16 cellular contexts compared by ENCODE assay signal in the genomic region with DNA sequence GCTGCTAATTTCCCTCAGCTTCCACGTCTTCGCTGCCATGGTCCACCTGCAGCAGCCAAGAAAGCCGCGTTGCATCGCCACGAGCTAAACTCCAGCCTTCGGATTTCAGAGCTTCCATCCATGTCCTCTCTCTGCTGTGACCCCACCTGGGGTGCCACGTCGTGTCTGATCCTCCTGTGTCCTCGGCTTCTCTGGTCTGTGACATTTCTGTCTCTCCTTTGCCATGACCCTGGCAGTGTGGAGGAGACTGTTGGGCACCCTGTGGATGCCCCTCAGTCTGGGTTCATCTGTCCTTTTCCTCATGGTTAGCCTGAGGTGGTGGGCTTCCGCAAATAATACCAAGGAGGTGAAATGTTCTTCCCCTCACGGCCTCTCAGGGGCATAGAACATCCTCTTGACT.
DNase-seq lines count a peak whose midpoint lies in the region; ATAC-seq, FAIRE-seq and TF ChIP-seq lines count a peak whose summit lies in the region.
"Had no signal": no experiment of that assay in that cellular context is flagged by ENCODE, and none has a peak within 500 bp of the region (broad histone marks: within the 10 kb centered on the region; RNA-seq: fewer than 3 reads in every experiment).

No MANE protein-coding gene starts in this region.

- TF ChIP-seq EP300 in HepG2 (IDR thresholded peaks at IDR 0.05; ENCODE audit: low read depth in 2 of 2, low read length in 2 of 2) (no peak), HepG2 (CRISPR knock-in tag; IDR thresholded peaks at IDR 0.05; ENCODE audit: borderline replicate concordance) (no peak), stomach (IDR thresholded peaks at IDR 0.05) (no peak)

- H3K9ac ChIP-seq in HepG2 (ENCODE audit: insufficient read depth, low read depth, low read length) (no peak overlapping the region), kidney (ENCODE audit: low read length in 2 of 2) (no peak overlapping the region)
- H3K9ac ChIP-seq: BLaER1 treated with 17β-estradiol and CSF1 and Interleukin-3, amounts not matched to agents 10 nM and 100 nM; GM23248 had no signal

- H3K36me3 Mint-ChIP-seq in activated naive CD4-positive, alpha-beta T cell treated with anti-CD3 and anti-CD28 coated beads, Interleukin-2, amount 50 U/mL, for 72 hours: peaks cover 16 to 21% of the 10 kb centered on the region in 2 donors

- H3K27ac ChIP-seq in HepG2 (ENCODE audit: extremely low read length, insufficient read depth, low read length): no peak overlapping the region
- H3K27ac ChIP-seq in spleen: no peak overlapping the region
- H3K27ac ChIP-seq in stomach: no peak overlapping the region
- H3K27ac ChIP-seq in kidney (ENCODE audit: low read depth in 2 of 2, low read length in 2 of 2): no peak overlapping the region
- H3K27ac ChIP-seq: BLaER1 treated with 17β-estradiol and CSF1 and Interleukin-3, amounts not matched to agents 10 nM and 100 nM; GM23248; HL-60 had no signal

- no peak for TF ChIP-seq CTCF in HepG2 (CRISPR knock-in tag; IDR thresholded peaks at IDR 0.05)
- no peak for TF ChIP-seq CTCF in spleen (IDR thresholded peaks at IDR 0.05 in 8 of 11, conservative IDR thresholded peaks at IDR 0.05 in 3 of 11)
- TF ChIP-seq CTCF in stomach (IDR thresholded peaks at IDR 0.05): no peak
- no peak for TF ChIP-seq CTCF in kidney (IDR thresholded peaks at IDR 0.05; ENCODE audit: borderline replicate concordance, extremely low read depth, insufficient read depth)

- no peak for TF ChIP-seq RAD21 in HepG2 (CRISPR knock-in tag; IDR thresholded peaks at IDR 0.05)

- H3K4me1 ChIP-seq in HepG2 (ENCODE audit: insufficient read depth, low read length) (peaks cover 13% of the 10 kb centered on the region), spleen (peaks cover 0 to 12% (median 5%) of the 10 kb centered on the region in 6 donors), stomach (no peaks in the 10 kb centered on the region), kidney (ENCODE audit: control insufficient read depth in 1 of 2, insufficient read depth in 1 of 2, low read depth in 1 of 2, low read length in 2 of 2) (no peaks in the 10 kb centered on the region)

- no peak for TF ChIP-seq POLR2A in HepG2 (IDR thresholded peaks at IDR 0.05; ENCODE audit: insufficient read depth in 1 of 2, low read depth in 2 of 2, low read length in 2 of 2)
- no peak for TF ChIP-seq POLR2A in spleen (IDR thresholded peaks at IDR 0.05)
- TF ChIP-seq POLR2A in stomach (IDR thresholded peaks at IDR 0.05): no peak

- CTCF ChIA-PET in HepG2 (lab: Yijun Ruan, JAX; ENCODE audit: low intra/inter-chr PET ratio, low total read pairs): no interaction called here

- no peak overlapping the region for H3K4me2 ChIP-seq in HepG2 (ENCODE audit: low read depth, low read length)

- WGBS in HepG2 (ENCODE audit: low lambda C conversion rate): 63% methylated on average over 12 of the region's 12 CpGs
- 81 to 92% (median 87%) methylated on average over 12 of the region's 12 CpGs for WGBS in spleen, 5 donors
- 82 to 91% (median 87%) methylated on average over 12 of the region's 12 CpGs for WGBS in stomach, 5 donors

- intact Hi-C loops in HepG2 (cut with micrococcal nuclease; ENCODE audit: unreplicated experiment): no loop called here
- intact Hi-C loops in spleen (cut with DNase I; ENCODE audit: low total_unique reads): no loop called here
- intact Hi-C loops in stomach (cut with DNase I; ENCODE audit: low total_unique reads): no loop called here
- intact Hi-C loops in kidney (cut with DNase I): no loop called here

- no TSS peak for BruUV-seq in HepG2 (replicated peaks; lab: Mats Ljungman, UMichigan)

- peak overlapping the region in 1 of 2 donors; percentile 33 for H3K27ac Mint-ChIP-seq in activated naive CD4-positive, alpha-beta T cell treated with anti-CD3 and anti-CD28 coated beads, Interleukin-2, amount 50 U/mL, for 72 hours

- no peaks in the 10 kb centered on the region for H4K20me1 ChIP-seq in HepG2 (ENCODE audit: insufficient read depth, low read length)

- no peak overlapping the region for H2AFZ ChIP-seq in HepG2 (ENCODE audit: low read length)
- H2AFZ ChIP-seq: GM23248 had no signal

- ATAC-seq in activated naive CD4-positive, alpha-beta T cell treated with anti-CD3 and anti-CD28 coated beads, Interleukin-2, amount 50 U/mL, for 72 hours: no peak
- no peak for ATAC-seq in HepG2
- ATAC-seq: HCT116 had no signal

- H3K27me3 ChIP-seq in HepG2 (ENCODE audit: control insufficient read depth in 1 of 2, insufficient read depth in 2 of 2, low read length in 2 of 2) (peaks cover 1 to 21% of the 10 kb centered on the region in 2 experiments; a peak in 4 of 5 replicates), spleen (replicated peaks in 1 of 7) (no peaks in the 10 kb centered on the region), stomach (no peaks in the 10 kb centered on the region)
- H3K27me3 ChIP-seq: BLaER1 treated with 17β-estradiol and CSF1 and Interleukin-3, amounts not matched to agents 10 nM and 100 nM had no signal

- H3K9me3 ChIP-seq in HepG2 (ENCODE audit: low read length) (no peaks in the 10 kb centered on the region), spleen (peaks cover 0 to 4% (median 0%) of the 10 kb centered on the region in 8 donors), stomach (peaks cover 0 to 4% (median 0%) of the 10 kb centered on the region in 4 donors), kidney (ENCODE audit: control insufficient read depth in 1 of 2, low read length in 2 of 2) (peaks cover 0 to 2% of the 10 kb centered on the region in 2 donors)

- FAIRE-seq in HepG2 (lab: Jason Lieb, UNC) (no peak), kidney (lab: Jason Lieb, UNC) (no peak)
- FAIRE-seq: H54 had no signal

- POLR2A ChIA-PET in HepG2 (lab: Yijun Ruan, JAX): no interaction called here

- peak; percentile 1 for DNase-seq in activated naive CD4-positive, alpha-beta T cell treated with anti-CD3 and anti-CD28 coated beads, Interleukin-2, amount 50 U/mL, for 16 hours
- DNase-seq in activated naive CD4-positive, alpha-beta T cell treated with anti-CD3 and anti-CD28 coated beads, Interleukin-2, amount 50 U/mL, for 72 hours (ENCODE audit: low spot score in 2 of 2): no peak
- DNase-seq in HepG2 (ENCODE audit: low spot score) (no peak), spleen (peak; percentile 34), dermis blood vessel endothelial cell (no peak), stomach (no peak), kidney (no peak)
- DNase-seq: 8988T; AML-193; CD4-positive, CD25-positive, alpha-beta regulatory T cell; DMS53; GM23248 had no signal

- H3K79me2 ChIP-seq in HepG2 (ENCODE audit: insufficient read depth, low read length): no peaks in the 10 kb centered on the region

- H3K9me3 Mint-ChIP-seq in activated naive CD4-positive, alpha-beta T cell treated with anti-CD3 and anti-CD28 coated beads, Interleukin-2, amount 50 U/mL, for 72 hours: no peaks in the 10 kb centered on the region

- in situ Hi-C loops in HepG2 (cut with HindIII; ENCODE audit: extremely low pct_ligation_motif_present, low pct_unique_long_range_greater_than_20kb): no loop called here

- H3K4me3 ChIP-seq in HepG2 (replicated peaks in 1 of 3; ENCODE audit: insufficient read depth in 1 of 3, low read depth in 2 of 3, low read length in 3 of 3) (no peak overlapping the region), spleen (no peak overlapping the region), stomach (no peak overlapping the region), kidney (ENCODE audit: low read length in 2 of 2) (no peak overlapping the region)
- H3K4me3 ChIP-seq: BLaER1 treated with 17β-estradiol and CSF1 and Interleukin-3, amounts not matched to agents 10 nM and 100 nM; GM23248 had no signal

- H3K36me3 ChIP-seq in HepG2 (replicated peaks in 1 of 2; ENCODE audit: control insufficient read depth in 1 of 2, insufficient read depth in 2 of 2, low read length in 2 of 2) (no peaks in the 10 kb centered on the region), spleen (peaks cover 0 to 57% (median 0%) of the 10 kb centered on the region in 6 donors), stomach (peaks cover 0 to 7% (median 1%) of the 10 kb centered on the region in 4 donors), kidney (ENCODE audit: control insufficient read depth in 1 of 2, insufficient read depth in 2 of 2, low read length in 2 of 2) (no peaks in the 10 kb centered on the region)

TF ChIP-seq in HepG2, 621 proteins besides CTCF, POLR2A, EP300 and RAD21:
- 0 out of 2 replicates have a peak, but pooled peaks have one; percentile 44 for TF ChIP-seq ZNF75D (CRISPR knock-in tag; IDR thresholded peaks at IDR 0.05; ENCODE audit: borderline replicate concordance)
- no peak for TF ChIP-seq HHEX (CRISPR knock-in tag; IDR thresholded peaks at IDR 0.05)
- TF ChIP-seq, protein P1, sequence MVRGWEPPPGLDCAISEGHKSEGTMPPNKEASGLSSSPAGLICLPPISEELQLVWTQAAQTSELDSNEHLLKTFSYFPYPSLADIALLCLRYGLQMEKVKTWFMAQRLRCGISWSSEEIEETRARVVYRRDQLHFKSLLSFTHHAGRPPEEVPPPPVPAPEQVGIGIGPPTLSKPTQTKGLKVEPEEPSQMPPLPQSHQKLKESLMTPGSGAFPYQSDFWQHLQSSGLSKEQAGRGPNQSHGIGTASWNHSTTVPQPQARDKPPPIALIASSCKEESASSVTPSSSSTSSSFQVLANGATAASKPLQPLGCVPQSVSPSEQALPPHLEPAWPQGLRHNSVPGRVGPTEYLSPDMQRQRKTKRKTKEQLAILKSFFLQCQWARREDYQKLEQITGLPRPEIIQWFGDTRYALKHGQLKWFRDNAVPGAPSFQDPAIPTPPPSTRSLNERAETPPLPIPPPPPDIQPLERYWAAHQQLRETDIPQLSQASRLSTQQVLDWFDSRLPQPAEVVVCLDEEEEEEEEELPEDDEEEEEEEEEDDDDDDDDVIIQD (CRISPR knock-in tag; IDR thresholded peaks at IDR 0.05; ENCODE audit: low read depth): no peak
- no peak for TF ChIP-seq YEATS4 (CRISPR knock-in tag; IDR thresholded peaks at IDR 0.05; ENCODE audit: borderline replicate concordance)
- no peak for TF ChIP-seq ZBTB46 (CRISPR knock-in tag; IDR thresholded peaks at IDR 0.05; ENCODE audit: borderline replicate concordance)

Comparison
In these comparisons a context has a peak if more than half of its experiments do, and no peak if none do; other contexts are left out.
1. DNase-seq: peak in activated naive CD4-positive, alpha-beta T cell treated with anti-CD3 and anti-CD28 coated beads, Interleukin-2, amount 50 U/mL, for 16 hours (single experiment) and spleen (single experiment); none in activated naive CD4-positive, alpha-beta T cell treated with anti-CD3 and anti-CD28 coated beads, Interleukin-2, amount 50 U/mL, for 72 hours (0 of 2), HepG2 (single experiment), dermis blood vessel endothelial cell (single experiment), stomach (single experiment) and kidney (single experiment).